ENCODE assay signal across 24 cellular contexts in genomic region chr4:153988446-153988845, GRCh38.
DNase-seq lines count a peak whose midpoint lies in the region; FAIRE-seq and TF ChIP-seq lines count a peak whose summit lies in the region.
"Had no signal": no experiment of that assay in that cellular context is flagged by ENCODE, and none has a peak within 500 bp of the region (broad histone marks: within the 10 kb centered on the region; RNA-seq: fewer than 3 reads in every experiment).

No MANE protein-coding gene starts in this region.

- peak overlapping the region; percentile 94 for H3K27ac Mint-ChIP-seq in chondrocyte (ENCODE audit: unreplicated experiment)
- H3K27ac Mint-ChIP-seq: activated naive CD8-positive, alpha-beta T cell; activated T-helper 17 cell treated with anti-CD3 and anti-CD28 coated beads, Interleukin-2, amount 50 U/mL, for 72 hours; B cell; immature natural killer cell; T-helper 2 cell treated with Interferon-gamma antibody and Interleukin-4, amounts not matched to agents 5 μg/mL and 100 μg/mL, for 36 hours had no signal

- FAIRE-seq in HTR-8/SVneo (lab: Jason Lieb, UNC): peak; percentile 26
- no peak for FAIRE-seq in D721Med (lab: Jason Lieb, UNC)
- FAIRE-seq: endometrium, K562 had no signal

- no peaks in the 10 kb centered on the region for H3K27me3 Mint-ChIP-seq in chondrocyte (ENCODE audit: low read depth)
- H3K27me3 Mint-ChIP-seq: B cell had no signal

- peaks cover 28% of the 10 kb centered on the region for H3K4me1 Mint-ChIP-seq in chondrocyte (ENCODE audit: low read depth)
- H3K4me1 Mint-ChIP-seq: activated T-helper 17 cell treated with anti-CD3 and anti-CD28 coated beads, Interleukin-2, amount 50 U/mL, for 72 hours; B cell; immature natural killer cell had no signal

- H3K36me3 Mint-ChIP-seq in chondrocyte (ENCODE audit: low read depth): peaks cover 12% of the 10 kb centered on the region
- H3K36me3 Mint-ChIP-seq: activated naive CD8-positive, alpha-beta T cell; immature natural killer cell had no signal

- no peak overlapping the region for H3K4me3 Mint-ChIP-seq in chondrocyte (ENCODE audit: unreplicated experiment)
- H3K4me3 Mint-ChIP-seq: activated naive CD8-positive, alpha-beta T cell; activated T-helper 17 cell treated with anti-CD3 and anti-CD28 coated beads, Interleukin-2, amount 50 U/mL, for 72 hours; B cell; immature natural killer cell; T-helper 2 cell treated with Interferon-gamma antibody and Interleukin-4, amounts not matched to agents 5 μg/mL and 100 μg/mL, for 36 hours had no signal

- H3K9me3 Mint-ChIP-seq in chondrocyte (ENCODE audit: low read depth): peaks cover 26% of the 10 kb centered on the region
- H3K9me3 Mint-ChIP-seq: activated T-helper 17 cell treated with anti-CD3 and anti-CD28 coated beads, Interleukin-2, amount 50 U/mL, for 72 hours; T-helper 2 cell treated with Interferon-gamma antibody and Interleukin-4, amounts not matched to agents 5 μg/mL and 100 μg/mL, for 36 hours had no signal

- DNase-seq in HTR-8/SVneo (ENCODE audit: insufficient read length, low spot score): no peak
- no peak for DNase-seq in chondrocyte (ENCODE audit: low spot score)
- peak; percentile 75 for DNase-seq in left kidney (ENCODE audit: low read depth, low spot score)
- peak; percentile 43 for DNase-seq in stromal cell of bone marrow (ENCODE audit: low read depth)
- DNase-seq in activated naive CD4-positive, alpha-beta T cell treated with anti-CD3 and anti-CD28 coated beads, Interleukin-2, amount 50 U/mL, for 16 hours: no peak
- no peak for DNase-seq in D721Med (ENCODE audit: insufficient read length, low spot score)
- no peak for DNase-seq in HPDE6-E6E7 (ENCODE audit: extremely low spot score)
- DNase-seq: activated CD4-positive, alpha-beta T cell treated with anti-CD3 and anti-CD28 coated beads, Interleukin-2, amount 50 U/mL, for 1 hour; brain microvascular endothelial cell; cortex of kidney; DMS79 treated with DMSO at 0.1 percent for 48 hours; immature natural killer cell; NCI-H2171; NCI-H526 treated with DMSO at 0.1 percent for 48 hours; stimulated activated CD4-positive, alpha-beta T cell treated with anti-CD3 and anti-CD28 coated beads, Interleukin-2, amount 100 ng/mL, for 48 hours; stimulated activated naive CD4-positive, alpha-beta T cell treated with Interleukin-2 at 50 U/mL for 16 hours; thyroid gland; WERI-Rb-1 had no signal

- TF ChIP-seq CTCF in chondrocyte (IDR thresholded peaks at IDR 0.05): no peak
- TF ChIP-seq CTCF in D721Med (IDR thresholded peaks at IDR 0.05; ENCODE audit: insufficient read depth, missing control alignments): no peak

Comparison
In these comparisons a context has a peak if more than half of its experiments do, and no peak if none do; other contexts are left out.
1. DNase-seq: peak in left kidney (single experiment) and stromal cell of bone marrow (single experiment); none in HTR-8/SVneo (single experiment), chondrocyte (single experiment), activated naive CD4-positive, alpha-beta T cell treated with anti-CD3 and anti-CD28 coated beads, Interleukin-2, amount 50 U/mL, for 16 hours (single experiment), D721Med (single experiment) and HPDE6-E6E7 (single experiment).